ENCODE assay signal across 27 cellular contexts in genomic region chr15:85564686-85565085, GRCh38.
DNase-seq lines count a peak whose midpoint lies in the region; ATAC-seq and TF ChIP-seq lines count a peak whose summit lies in the region.
"Had no signal": no experiment of that assay in that cellular context is flagged by ENCODE, and none has a peak within 500 bp of the region (broad histone marks: within the 10 kb centered on the region; RNA-seq: fewer than 3 reads in every experiment).

No MANE protein-coding gene starts in this region.

- H3K27ac ChIP-seq in CD4-positive, CD25-positive, alpha-beta regulatory T cell (ENCODE audit: insufficient read depth, low read length, poor library complexity, severe bottlenecking) = no peak overlapping the region
- H3K27ac ChIP-seq in VCaP (peak overlapping the region; percentile 48), endodermal cell (ENCODE audit: low read depth, low read length) (no peak overlapping the region)
- H3K27ac ChIP-seq: adrenal gland, BLaER1, brain microvascular endothelial cell, KMS-11 had no signal

- ATAC-seq in CD4-positive, CD25-positive, alpha-beta regulatory T cell (ENCODE audit: low read depth in 2 of 2) = no peak
- ATAC-seq in mucosa of descending colon = peak; percentile 31
- no peak for ATAC-seq in activated T-cell treated with anti-CD3 and anti-CD28 coated beads, Interleukin-2, amount 50 U/mL, for 4 hours
- ATAC-seq: naive thymus-derived CD8-positive, alpha-beta T cell; SK-N-SH treated with all-trans-retinoic acid at 6 μM for 48 hours; WTC11 had no signal

- peaks cover 4% of the 10 kb centered on the region for H3K36me3 ChIP-seq in CD4-positive, CD25-positive, alpha-beta regulatory T cell (ENCODE audit: control insufficient read depth, insufficient read depth, low read length)
- no peaks in the 10 kb centered on the region for H3K36me3 ChIP-seq in mucosa of descending colon (ENCODE audit: low read depth)
- peaks cover 47% of the 10 kb centered on the region for H3K36me3 ChIP-seq in endodermal cell (ENCODE audit: control insufficient read depth, insufficient read depth, low read length)
- H3K36me3 ChIP-seq: adrenal gland, brain microvascular endothelial cell, HAP-1 had no signal

- H3K4me1 Mint-ChIP-seq in CD4-positive, CD25-positive, alpha-beta regulatory T cell = peaks cover 10 to 28% (median 23%) of the 10 kb centered on the region in 4 donors
- H3K4me1 Mint-ChIP-seq in activated T-cell treated with anti-CD3 and anti-CD28 coated beads, Interleukin-2, amount 50 U/mL, for 4 hours (ENCODE audit: low read depth) = peaks cover 21% of the 10 kb centered on the region
- H3K4me1 Mint-ChIP-seq in endodermal cell = peaks cover 12% of the 10 kb centered on the region

- no peak overlapping the region for H3K4me3 ChIP-seq in CD4-positive, CD25-positive, alpha-beta regulatory T cell (ENCODE audit: low read depth, low read length)
- H3K4me3 ChIP-seq in mucosa of descending colon (no peak overlapping the region), endodermal cell (ENCODE audit: low read length) (no peak overlapping the region)
- H3K4me3 ChIP-seq: adrenal gland, BLaER1, HAP-1, heart right ventricle, smooth muscle cell had no signal

- H3K27me3 ChIP-seq in CD4-positive, CD25-positive, alpha-beta regulatory T cell (ENCODE audit: control insufficient read depth, insufficient read depth, low read length) = no peaks in the 10 kb centered on the region
- H3K27me3 ChIP-seq in endodermal cell (ENCODE audit: control insufficient read depth, insufficient read depth, low read length, poor library complexity, severe bottlenecking) = no peaks in the 10 kb centered on the region
- H3K27me3 ChIP-seq: adrenal gland, BLaER1, brain microvascular endothelial cell, heart right ventricle had no signal

- no peak for DNase-seq in CD4-positive, CD25-positive, alpha-beta regulatory T cell
- peak; percentile 27 for DNase-seq in foreskin melanocyte
- no peak for DNase-seq in mucosa of descending colon
- DNase-seq in AML-193 (lab: John Stamatoyannopoulos, UW) = no peak
- no peak for DNase-seq in T-helper 9 cell
- no peak for DNase-seq in activated T-cell treated with anti-CD3 and anti-CD28 coated beads, Interleukin-2, amount 50 U/mL, for 4 hours
- DNase-seq in endodermal cell = no peak
- DNase-seq: activated CD4-positive, alpha-beta T cell treated with anti-CD3 and anti-CD28 coated beads, Interleukin-2, amount 50 U/mL, for 1 hour; activated naive CD4-positive, alpha-beta T cell; activated T-cell treated with anti-CD3 and anti-CD28 coated beads, Interleukin-2, amount 50 U/mL, for 48 hours; adrenal gland; brain microvascular endothelial cell; effector CD8-positive, alpha-beta T cell; foreskin fibroblast; heart right ventricle; midbrain; naive thymus-derived CD8-positive, alpha-beta T cell; NCI-H1436 treated with DMSO at 0.1 percent for 48 hours; stimulated activated CD4-positive, alpha-beta T cell treated with anti-CD3 and anti-CD28 coated beads, Interleukin-1b, Interleukin-23, amount 100 ng/mL, for 48 hours had no signal

- peaks cover 16% of the 10 kb centered on the region for H3K36me3 Mint-ChIP-seq in CD4-positive, CD25-positive, alpha-beta regulatory T cell
- H3K36me3 Mint-ChIP-seq in activated T-cell treated with anti-CD3 and anti-CD28 coated beads, Interleukin-2, amount 50 U/mL, for 4 hours (ENCODE audit: insufficient read depth) = peaks cover 8% of the 10 kb centered on the region
- peaks cover 13% of the 10 kb centered on the region for H3K36me3 Mint-ChIP-seq in endodermal cell (ENCODE audit: low read depth)
- H3K36me3 Mint-ChIP-seq: WTC11 had no signal

- no peaks in the 10 kb centered on the region for H3K9me3 ChIP-seq in CD4-positive, CD25-positive, alpha-beta regulatory T cell (ENCODE audit: control insufficient read depth in 2 of 2, low read length in 2 of 2)
- H3K9me3 ChIP-seq in mucosa of descending colon (no peaks in the 10 kb centered on the region), endodermal cell (ENCODE audit: control insufficient read depth, low read length) (no peaks in the 10 kb centered on the region)
- H3K9me3 ChIP-seq: adrenal gland, BLaER1, HAP-1, heart right ventricle had no signal

- intact Hi-C loops in mucosa of descending colon (cut with DNase I, micrococcal nuclease) = no loop called here

- no peak overlapping the region for H3K9ac ChIP-seq in endodermal cell (ENCODE audit: extremely low read depth, low read length, poor library complexity, severe bottlenecking)
- H3K9ac ChIP-seq: BLaER1, KMS-11 had no signal

- H3K4me1 ChIP-seq in CD4-positive, CD25-positive, alpha-beta regulatory T cell (ENCODE audit: control insufficient read depth, insufficient read depth, low read length, poor library complexity, severe bottlenecking) = no peaks in the 10 kb centered on the region
- H3K4me1 ChIP-seq in mucosa of descending colon (ENCODE audit: low read depth) (peaks cover 16% of the 10 kb centered on the region), endodermal cell (ENCODE audit: control insufficient read depth, insufficient read depth, low read length) (no peaks in the 10 kb centered on the region)
- H3K4me1 ChIP-seq: BLaER1, HAP-1 had no signal

- no peak overlapping the region for H3K4me3 Mint-ChIP-seq in CD4-positive, CD25-positive, alpha-beta regulatory T cell
- H3K4me3 Mint-ChIP-seq in activated T-cell treated with anti-CD3 and anti-CD28 coated beads, Interleukin-2, amount 50 U/mL, for 4 hours = no peak overlapping the region
- no peak overlapping the region for H3K4me3 Mint-ChIP-seq in endodermal cell
- H3K4me3 Mint-ChIP-seq: naive thymus-derived CD8-positive, alpha-beta T cell; type B pancreatic cell; WTC11 had no signal

- WGBS in endodermal cell (ENCODE audit: insufficient coverage in 1 of 2, insufficient read length in 1 of 2), 2 experiments = 81 to 95% methylated on average over 2 of the region's 2 CpGs

- no peak for TF ChIP-seq CTCF in VCaP (conservative IDR thresholded peaks at IDR 0.05)
- no peak for TF ChIP-seq CTCF in mucosa of descending colon (IDR thresholded peaks at IDR 0.05)
- TF ChIP-seq CTCF in endodermal cell (conservative IDR thresholded peaks at IDR 0.05) = no peak

- no peaks in the 10 kb centered on the region for H3K27me3 Mint-ChIP-seq in CD4-positive, CD25-positive, alpha-beta regulatory T cell
- no peaks in the 10 kb centered on the region for H3K27me3 Mint-ChIP-seq in activated T-cell treated with anti-CD3 and anti-CD28 coated beads, Interleukin-2, amount 50 U/mL, for 4 hours (ENCODE audit: low read depth)
- no peaks in the 10 kb centered on the region for H3K27me3 Mint-ChIP-seq in endodermal cell (ENCODE audit: insufficient read depth)
- H3K27me3 Mint-ChIP-seq: naive thymus-derived CD8-positive, alpha-beta T cell; type B pancreatic cell had no signal

- H3K27ac Mint-ChIP-seq in CD4-positive, CD25-positive, alpha-beta regulatory T cell = peak overlapping the region in 2 of 3 donors; percentile 6 to 70
- no peak overlapping the region for H3K27ac Mint-ChIP-seq in endodermal cell
- H3K27ac Mint-ChIP-seq: type B pancreatic cell, WTC11 had no signal

- H3K9me3 Mint-ChIP-seq in CD4-positive, CD25-positive, alpha-beta regulatory T cell = no peaks in the 10 kb centered on the region
- H3K9me3 Mint-ChIP-seq in activated T-cell treated with anti-CD3 and anti-CD28 coated beads, Interleukin-2, amount 50 U/mL, for 4 hours = no peaks in the 10 kb centered on the region
- H3K9me3 Mint-ChIP-seq in endodermal cell = no peaks in the 10 kb centered on the region
- H3K9me3 Mint-ChIP-seq: naive thymus-derived CD8-positive, alpha-beta T cell; type B pancreatic cell had no signal
